Comparison of ENCODE assay signal across 1 cellular context in genomic region chr15:42427429-42428223, GRCh38.
TF ChIP-seq lines count a peak whose summit lies in the region.

No MANE protein-coding gene starts in this region.

TF ChIP-seq in GM12878, 131 proteins besides CTCF, POLR2A, EP300 and RAD21 (continued from another document):
- TF ChIP-seq, protein P1, sequence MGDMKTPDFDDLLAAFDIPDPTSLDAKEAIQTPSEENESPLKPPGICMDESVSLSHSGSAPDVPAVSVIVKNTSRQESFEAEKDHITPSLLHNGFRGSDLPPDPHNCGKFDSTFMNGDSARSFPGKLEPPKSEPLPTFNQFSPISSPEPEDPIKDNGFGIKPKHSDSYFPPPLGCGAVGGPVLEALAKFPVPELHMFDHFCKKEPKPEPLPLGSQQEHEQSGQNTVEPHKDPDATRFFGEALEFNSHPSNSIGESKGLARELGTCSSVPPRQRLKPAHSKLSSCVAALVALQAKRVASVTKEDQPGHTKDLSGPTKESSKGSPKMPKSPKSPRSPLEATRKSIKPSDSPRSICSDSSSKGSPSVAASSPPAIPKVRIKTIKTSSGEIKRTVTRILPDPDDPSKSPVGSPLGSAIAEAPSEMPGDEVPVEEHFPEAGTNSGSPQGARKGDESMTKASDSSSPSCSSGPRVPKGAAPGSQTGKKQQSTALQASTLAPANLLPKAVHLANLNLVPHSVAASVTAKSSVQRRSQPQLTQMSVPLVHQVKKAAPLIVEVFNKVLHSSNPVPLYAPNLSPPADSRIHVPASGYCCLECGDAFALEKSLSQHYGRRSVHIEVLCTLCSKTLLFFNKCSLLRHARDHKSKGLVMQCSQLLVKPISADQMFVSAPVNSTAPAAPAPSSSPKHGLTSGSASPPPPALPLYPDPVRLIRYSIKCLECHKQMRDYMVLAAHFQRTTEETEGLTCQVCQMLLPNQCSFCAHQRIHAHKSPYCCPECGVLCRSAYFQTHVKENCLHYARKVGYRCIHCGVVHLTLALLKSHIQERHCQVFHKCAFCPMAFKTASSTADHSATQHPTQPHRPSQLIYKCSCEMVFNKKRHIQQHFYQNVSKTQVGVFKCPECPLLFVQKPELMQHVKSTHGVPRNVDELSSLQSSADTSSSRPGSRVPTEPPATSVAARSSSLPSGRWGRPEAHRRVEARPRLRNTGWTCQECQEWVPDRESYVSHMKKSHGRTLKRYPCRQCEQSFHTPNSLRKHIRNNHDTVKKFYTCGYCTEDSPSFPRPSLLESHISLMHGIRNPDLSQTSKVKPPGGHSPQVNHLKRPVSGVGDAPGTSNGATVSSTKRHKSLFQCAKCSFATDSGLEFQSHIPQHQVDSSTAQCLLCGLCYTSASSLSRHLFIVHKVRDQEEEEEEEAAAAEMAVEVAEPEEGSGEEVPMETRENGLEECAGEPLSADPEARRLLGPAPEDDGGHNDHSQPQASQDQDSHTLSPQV (IDR thresholded peaks at IDR 0.05) = no peak
- TF ChIP-seq ATF7 (IDR thresholded peaks at IDR 0.05; ENCODE audit: low read depth) (0 out of 2 replicates have a peak, but pooled peaks have one; percentile 16), RCOR1 (conservative IDR thresholded peaks at IDR 0.05; ENCODE audit: low read depth, low read length) (no peak), ZBED1 (IDR thresholded peaks at IDR 0.05; ENCODE audit: borderline replicate concordance) (no peak)
